Comparison of ENCODE assay signal across 1 cellular context in the genomic region with DNA sequence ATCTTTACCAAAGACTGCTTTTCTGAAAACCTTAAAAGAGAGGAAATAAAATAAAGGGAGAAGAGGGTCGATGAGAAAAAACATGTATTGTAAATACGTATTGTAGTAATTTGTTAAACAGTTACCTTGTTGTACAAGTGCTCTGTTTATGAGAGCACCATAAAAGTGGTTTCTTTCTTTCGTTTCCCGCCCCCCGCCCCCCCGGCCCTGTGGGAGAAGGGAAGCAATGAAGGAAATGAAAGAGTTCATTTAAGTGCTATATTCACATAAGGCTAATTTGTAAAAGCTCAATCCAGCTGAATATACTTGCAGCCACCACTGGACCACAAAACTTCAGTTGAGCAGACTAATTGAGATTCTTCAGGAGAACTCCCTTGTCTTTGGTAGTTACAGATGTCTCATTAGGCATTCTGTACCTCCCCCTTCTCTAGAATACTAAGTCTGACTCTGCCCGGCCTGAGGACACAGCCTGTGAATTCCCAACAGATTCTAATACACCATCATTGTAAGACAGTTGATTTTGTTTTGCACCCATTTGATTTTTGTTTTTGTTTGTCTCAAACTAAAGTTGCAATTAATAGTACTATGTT.
TF ChIP-seq lines count a peak whose summit lies in the region.

No MANE protein-coding gene starts in this region.

TF ChIP-seq in GM23338, 12 proteins besides CTCF, POLR2A, EP300 and RAD21 (continued from another document):
- TF ChIP-seq ZNF462 (CRISPR knock-in tag; IDR thresholded peaks at IDR 0.05): no peak
- TF ChIP-seq ETS1 (IDR thresholded peaks at IDR 0.05): no peak
- no peak for TF ChIP-seq EZH2phosphoT487 (IDR thresholded peaks at IDR 0.05; ENCODE audit: unreplicated experiment)
- TF ChIP-seq CREB1 (CRISPR knock-in tag; IDR thresholded peaks at IDR 0.05; ENCODE audit: low read depth): no peak
- TF ChIP-seq ZNF331 (CRISPR knock-in tag; IDR thresholded peaks at IDR 0.05; ENCODE audit: low read depth): no peak
- no peak for TF ChIP-seq STAT1 (IDR thresholded peaks at IDR 0.05; ENCODE audit: unreplicated experiment)
- no peak for TF ChIP-seq NANOG (IDR thresholded peaks at IDR 0.05; ENCODE audit: borderline replicate concordance)
- TF ChIP-seq ZNF114 (CRISPR knock-in tag; IDR thresholded peaks at IDR 0.05): no peak
- no peak for TF ChIP-seq EZH2 (IDR thresholded peaks at IDR 0.05; ENCODE audit: low read depth, unreplicated experiment)
